Comparison of ENCODE assay signal across 17 cellular contexts in the genomic region with DNA sequence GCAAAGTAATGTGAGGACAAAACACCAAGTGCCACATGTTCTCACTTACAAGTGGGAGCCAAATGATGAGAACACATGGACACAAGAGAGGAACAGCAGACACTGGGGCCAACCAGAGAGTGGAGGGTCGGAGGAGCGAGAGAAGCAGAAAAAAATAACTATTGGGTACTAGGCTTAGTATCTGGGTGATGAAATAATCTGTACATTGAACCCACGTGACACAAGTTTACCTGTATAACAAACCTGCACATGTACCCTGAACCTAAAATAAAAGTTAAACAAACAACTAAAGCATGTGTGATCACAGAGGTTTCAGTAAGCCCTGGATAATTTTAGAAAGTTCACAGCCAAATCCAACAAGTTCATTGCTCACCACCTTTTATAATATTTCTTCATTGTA.
DNase-seq lines count a peak whose midpoint lies in the region; ATAC-seq, FAIRE-seq and TF ChIP-seq lines count a peak whose summit lies in the region.
"Had no signal": no experiment of that assay in that cellular context is flagged by ENCODE, and none has a peak within 500 bp of the region (broad histone marks: within the 10 kb centered on the region; RNA-seq: fewer than 3 reads in every experiment).

No MANE protein-coding gene starts in this region.

- no peak for DNase-seq in GM23338 (ENCODE audit: low spot score)
- DNase-seq in K562 (ENCODE audit: extremely low read depth in 1 of 4, low spot score in 3 of 4), result no peak
- no peak for DNase-seq in NCI-H1105 treated with DMSO at 0.1 percent for 48 hours (lab: John Stamatoyannopoulos, UW)
- no peak for DNase-seq in effector CD4-positive, alpha-beta T cell
- DNase-seq in COR-L47 (lab: John Stamatoyannopoulos, UW), result no peak
- no peak for DNase-seq in C1 segment of cervical spinal cord (lab: John Stamatoyannopoulos, UW)
- DNase-seq: ACHN; CD4-positive, alpha-beta T cell; DND-41; GDM1; KBM-7 had no signal

- no peak for FAIRE-seq in K562 (lab: Jason Lieb, UNC)
- FAIRE-seq: GM12892, H54 had no signal

- H3K79me2 ChIP-seq in GM23338 (replicated peaks; ENCODE audit: insufficient read depth), result no peaks in the 10 kb centered on the region
- no peaks in the 10 kb centered on the region for H3K79me2 ChIP-seq in K562 (ENCODE audit: control insufficient read depth, insufficient read depth, low read length)

- H3K9ac ChIP-seq in K562 (ENCODE audit: insufficient read depth in 1 of 2, low read depth in 2 of 2, low read length in 2 of 2), result no peak overlapping the region
- no peak overlapping the region for H3K9ac ChIP-seq in liver (ENCODE audit: low read depth in 1 of 2, low read length in 2 of 2)
- H3K9ac ChIP-seq: BLaER1 treated with 17β-estradiol and CSF1 and Interleukin-3, amounts not matched to agents 10 nM and 100 nM had no signal

- TF ChIP-seq POLR2A in K562 (conservative IDR thresholded peaks at IDR 0.05), result no peak

- ATAC-seq in GM23338 (no peak), K562 (no peak; the same call in 2 of the 3 replicates)
- ATAC-seq: HCT116 had no signal

- no peaks in the 10 kb centered on the region for H3F3A ChIP-seq in GM23338 (replicated peaks; ENCODE audit: low read depth)

- BruUV-seq in K562 (replicated peaks; lab: Mats Ljungman, UMichigan), result no TSS peak

- H3K4me3 ChIP-seq in GM23338 (no peak overlapping the region), K562 (no peak overlapping the region), liver (ENCODE audit: low read depth in 1 of 3, low read length in 3 of 3) (no peak overlapping the region)
- H3K4me3 ChIP-seq: BLaER1 treated with 17β-estradiol and CSF1 and Interleukin-3, amounts not matched to agents 10 nM and 100 nM had no signal

- H3K27ac Mint-ChIP-seq in GM23338, result no peak overlapping the region
- H3K27ac Mint-ChIP-seq: CD4-positive, alpha-beta T cell had no signal

- H3K4me1 ChIP-seq in GM23338 (ENCODE audit: insufficient read depth), result no peaks in the 10 kb centered on the region
- peaks cover 0 to 2% of the 10 kb centered on the region in 2 experiments; a peak in 1 of 5 replicates for H3K4me1 ChIP-seq in K562 (replicated peaks in 1 of 2; ENCODE audit: control insufficient read depth in 2 of 2, insufficient read depth in 2 of 2, low read length in 2 of 2)
- H3K4me1 ChIP-seq in liver (ENCODE audit: control insufficient read depth in 4 of 4, insufficient read depth in 4 of 4, low read length in 3 of 4), result peaks cover 0 to 15% (median 6%) of the 10 kb centered on the region in 4 donors
- H3K4me1 ChIP-seq: BLaER1 treated with 17β-estradiol and CSF1 and Interleukin-3, amounts not matched to agents 10 nM and 100 nM had no signal

- no peaks in the 10 kb centered on the region for H3K4me1 Mint-ChIP-seq in GM23338

- H3K36me3 ChIP-seq in GM23338 (ENCODE audit: insufficient read depth) (no peaks in the 10 kb centered on the region), K562 (ENCODE audit: control insufficient read depth, insufficient read depth, low read length) (no peaks in the 10 kb centered on the region), liver (ENCODE audit: control insufficient read depth in 4 of 4, insufficient read depth in 3 of 4, low read depth in 1 of 4, low read length in 3 of 4) (no peaks in the 10 kb centered on the region)
- H3K36me3 ChIP-seq: BLaER1 treated with 17β-estradiol and CSF1 and Interleukin-3, amounts not matched to agents 10 nM and 100 nM had no signal

- no peaks in the 10 kb centered on the region; the same call in 2 of the 3 replicates for H3K9me3 Mint-ChIP-seq in GM23338
- H3K9me3 Mint-ChIP-seq: CD4-positive, alpha-beta T cell had no signal

- H3K9me1 ChIP-seq in K562 (ENCODE audit: control insufficient read depth, insufficient read depth, low read length), result no peaks in the 10 kb centered on the region

- no peaks in the 10 kb centered on the region for H3K9me2 ChIP-seq in GM23338 (ENCODE audit: insufficient read depth)

- CTCF ChIA-PET in K562 (lab: Yijun Ruan, JAX; ENCODE audit: low intra/inter-chr PET ratio), result no interaction called here

- in situ Hi-C loops in K562 (cut with MboI), result no loop called here

- TF ChIP-seq RAD21 in K562 (CRISPR knock-in tag; conservative IDR thresholded peaks at IDR 0.05 in 1 of 2, IDR thresholded peaks at IDR 0.05 in 1 of 2), result no peak
- TF ChIP-seq RAD21 in liver (IDR thresholded peaks at IDR 0.05), result no peak

- H3K4me2 ChIP-seq in GM23338 (no peak overlapping the region), K562 (ENCODE audit: insufficient read depth, low read length) (no peak overlapping the region)
- H3K4me2 ChIP-seq: BLaER1 treated with 17β-estradiol and CSF1 and Interleukin-3, amounts not matched to agents 10 nM and 100 nM had no signal

- no peak overlapping the region for H3K4me3 Mint-ChIP-seq in GM23338
- H3K4me3 Mint-ChIP-seq: CD4-positive, alpha-beta T cell had no signal

- no peaks in the 10 kb centered on the region for H3K36me3 Mint-ChIP-seq in GM23338 (ENCODE audit: low read depth)

- H3K27ac ChIP-seq in GM23338 (ENCODE audit: low read depth) (no peak overlapping the region), K562 (ENCODE audit: extremely low read depth, low read depth, low read length) (no peak overlapping the region), liver (ENCODE audit: low read depth in 1 of 2, low read length in 2 of 2) (peak overlapping the region; percentile 28 to 36)
- H3K27ac ChIP-seq: BLaER1 treated with 17β-estradiol and CSF1 and Interleukin-3, amounts not matched to agents 10 nM and 100 nM; HL-60 had no signal

- TF ChIP-seq CTCF in GM23338 (conservative IDR thresholded peaks at IDR 0.05; ENCODE audit: low read depth in 2 of 2) (no peak), K562 (IDR thresholded peaks at IDR 0.05 in 2 of 3, conservative IDR thresholded peaks at IDR 0.05 in 1 of 3; ENCODE audit: insufficient read depth in 2 of 3, low read depth in 1 of 3, low read length in 3 of 3) (no peak), liver (IDR thresholded peaks at IDR 0.05; ENCODE audit: low read depth, low read length, missing input control) (no peak)

- peaks cover 3% of the 10 kb centered on the region for H3K27me3 Mint-ChIP-seq in GM23338 (ENCODE audit: insufficient read depth, low read depth, poor library complexity)
- H3K27me3 Mint-ChIP-seq: CD4-positive, alpha-beta T cell had no signal

- intact Hi-C loops in K562 (cut with micrococcal nuclease), result no loop called here

- WGBS in K562 (ENCODE audit: insufficient coverage, low coverage, missing lambda C conversion rate), result 2% methylated on average over 3 of the region's 3 CpGs
- 62% methylated on average over 3 of the region's 3 CpGs for WGBS in liver

- POLR2A ChIA-PET in K562 (lab: Yijun Ruan, JAX), result no interaction called here

- TF ChIP-seq EP300 in K562 (IDR thresholded peaks at IDR 0.05; ENCODE audit: low read length), result no peak

- H4K20me1 ChIP-seq in GM23338 (replicated peaks; ENCODE audit: insufficient read depth) (no peaks in the 10 kb centered on the region), K562 (replicated peaks; ENCODE audit: control insufficient read depth, insufficient read depth, low read length) (no peaks in the 10 kb centered on the region)
- H4K20me1 ChIP-seq: BLaER1 treated with 17β-estradiol and CSF1 and Interleukin-3, amounts not matched to agents 10 nM and 100 nM had no signal

- H3K9me3 ChIP-seq in K562 (replicated peaks; ENCODE audit: control insufficient read depth, insufficient read depth, low read depth, low read length) (no peaks in the 10 kb centered on the region), liver (ENCODE audit: control insufficient read depth in 4 of 4, low read length in 3 of 4) (no peaks in the 10 kb centered on the region)

- H2AFZ ChIP-seq in GM23338 (0 out of 2 replicates have a peak overlapping the region, but pooled peaks have one; percentile 6), K562 (ENCODE audit: low read depth, low read length) (no peak overlapping the region)

- H3K27me3 ChIP-seq in GM23338 (ENCODE audit: insufficient read depth), result no peaks in the 10 kb centered on the region
- H3K27me3 ChIP-seq in K562 (ENCODE audit: control insufficient read depth in 2 of 2, insufficient read depth in 2 of 2, low read length in 2 of 2), result peaks cover 3 to 5% of the 10 kb centered on the region in 2 experiments; a peak in 2 of 5 replicates
- no peaks in the 10 kb centered on the region for H3K27me3 ChIP-seq in liver (ENCODE audit: control insufficient read depth in 4 of 4, insufficient read depth in 4 of 4, low read length in 3 of 4)
- H3K27me3 ChIP-seq: BLaER1 treated with 17β-estradiol and CSF1 and Interleukin-3, amounts not matched to agents 10 nM and 100 nM had no signal

TF ChIP-seq in GM23338, 12 proteins besides CTCF, POLR2A, EP300 and RAD21:
- TF ChIP-seq EZH2phosphoT487 (IDR thresholded peaks at IDR 0.05; ENCODE audit: unreplicated experiment), result no peak

TF ChIP-seq in K562, 482 proteins besides CTCF, POLR2A, EP300 and RAD21:
- TF ChIP-seq ZC3H8 (IDR thresholded peaks at IDR 0.05), result no peak
- TF ChIP-seq KHSRP (IDR thresholded peaks at IDR 0.05), result no peak
- TF ChIP-seq ATF7 (IDR thresholded peaks at IDR 0.05), result no peak
- TF ChIP-seq, protein P1, sequence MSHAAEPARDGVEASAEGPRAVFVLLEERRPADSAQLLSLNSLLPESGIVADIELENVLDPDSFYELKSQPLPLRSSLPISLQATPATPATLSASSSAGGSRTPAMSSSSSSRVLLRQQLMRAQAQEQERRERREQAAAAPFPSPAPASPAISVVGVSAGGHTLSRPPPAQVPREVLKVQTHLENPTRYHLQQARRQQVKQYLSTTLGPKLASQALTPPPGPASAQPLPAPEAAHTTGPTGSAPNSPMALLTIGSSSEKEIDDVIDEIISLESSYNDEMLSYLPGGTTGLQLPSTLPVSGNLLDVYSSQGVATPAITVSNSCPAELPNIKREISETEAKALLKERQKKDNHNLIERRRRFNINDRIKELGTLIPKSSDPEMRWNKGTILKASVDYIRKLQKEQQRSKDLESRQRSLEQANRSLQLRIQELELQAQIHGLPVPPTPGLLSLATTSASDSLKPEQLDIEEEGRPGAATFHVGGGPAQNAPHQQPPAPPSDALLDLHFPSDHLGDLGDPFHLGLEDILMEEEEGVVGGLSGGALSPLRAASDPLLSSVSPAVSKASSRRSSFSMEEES (CRISPR knock-in tag; IDR thresholded peaks at IDR 0.05), result peak; percentile 13

TF ChIP-seq in liver, 16 proteins besides CTCF, POLR2A, EP300 and RAD21:
- TF ChIP-seq HNF4A (conservative IDR thresholded peaks at IDR 0.05), result peak in 1 of 2 donors; percentile 15
- peak in 1 of 2 donors; percentile 23 for TF ChIP-seq RXRA (IDR thresholded peaks at IDR 0.05)
- TF ChIP-seq, protein P2, sequence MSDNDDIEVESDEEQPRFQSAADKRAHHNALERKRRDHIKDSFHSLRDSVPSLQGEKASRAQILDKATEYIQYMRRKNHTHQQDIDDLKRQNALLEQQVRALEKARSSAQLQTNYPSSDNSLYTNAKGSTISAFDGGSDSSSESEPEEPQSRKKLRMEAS (IDR thresholded peaks at IDR 0.05), result no peak
- TF ChIP-seq FOXA2 (IDR thresholded peaks at IDR 0.05), result no peak
- TF ChIP-seq SP1 (IDR thresholded peaks at IDR 0.05), result no peak
- no peak for TF ChIP-seq JUND (IDR thresholded peaks at IDR 0.05)

Comparison
In these comparisons a context has a peak if more than half of its experiments do, and no peak if none do; other contexts are left out.
1. H3K27ac ChIP-seq: peak in liver (2 of 2); none in GM23338 (single experiment) and K562 (single experiment).